7 cellular contexts compared by ENCODE assay signal in genomic region chr15:65529754-65530317, GRCh38. TPM values are rescaled to one million over a fixed set of nuclear protein-coding genes. Genes with fewer than 3 reads are reported as not detected.
A peak's percentile ranks its signal among the peaks of the same experiment; 100 is the strongest.
DNase-seq lines count a peak whose midpoint lies in the region; ATAC-seq and TF ChIP-seq lines count a peak whose summit lies in the region.

No MANE protein-coding gene starts in this region.

- H3K18ac ChIP-seq in H9 (ENCODE audit: insufficient read length, low read depth, low read length) = no peak overlapping the region

- H3K36me3 Mint-ChIP-seq in H9 (ENCODE audit: insufficient read depth in 1 of 3, low read depth in 3 of 3) = peaks cover 3 to 14% (median 7%) of the 10 kb centered on the region in 3 experiments; a peak in 5 of 7 replicates

- H3K27ac ChIP-seq in H9 (ENCODE audit: insufficient read length, low read depth, low read length) (no peak overlapping the region), WERI-Rb-1 (peak overlapping the region; percentile 93), right cardiac atrium (ENCODE audit: low read length) (no peak overlapping the region)

- H2BK120ac ChIP-seq in H9 (ENCODE audit: low read depth, low read length, poor library complexity, severe bottlenecking) = no peak overlapping the region

- DNase-seq in H9 (no peak), WERI-Rb-1 (no peak), right cardiac atrium (no peak), T1000 (lab: John Stamatoyannopoulos, UW) (no peak), GM03348 (ENCODE audit: low spot score) (no peak)
- DNase-seq in stimulated activated naive CD8-positive, alpha-beta T cell treated with anti-CD3 and anti-CD28 coated beads, Interleukin-15, amount 100 ng/mL, for 72 hours = no peak
- DNase-seq in activated CD4-positive, alpha-beta T cell treated with anti-CD3 and anti-CD28 coated beads for 1 hour = no peak

- ATAC-seq in right cardiac atrium = peak in 1 of 2 donors; percentile 6
- no peak for ATAC-seq in stimulated activated naive CD8-positive, alpha-beta T cell treated with anti-CD3 and anti-CD28 coated beads, Interleukin-15, amount 100 ng/mL, for 72 hours

- H3K23ac ChIP-seq in H9 (ENCODE audit: insufficient read length, low read depth, low read length) = no peak overlapping the region

- WGBS in H9 (ENCODE audit: extremely low coverage, insufficient read length, low lambda C conversion rate) = no CpG with 5 or more reads among the region's 14 CpGs
- WGBS in right cardiac atrium = 51% methylated on average over 14 of the region's 14 CpGs

- peak overlapping the region in 1 of 3 experiments; percentile 2; a peak in 3 of 7 replicates for H3K27ac Mint-ChIP-seq in H9
- peak overlapping the region; percentile 81 to 86 for H3K27ac Mint-ChIP-seq in stimulated activated naive CD8-positive, alpha-beta T cell treated with anti-CD3 and anti-CD28 coated beads, Interleukin-15, amount 100 ng/mL, for 72 hours

- no peaks in the 10 kb centered on the region for H3K9me3 ChIP-seq in H9 (ENCODE audit: control insufficient read depth, low read depth, low read length)
- H3K9me3 ChIP-seq in WERI-Rb-1 (ENCODE audit: severe bottlenecking) = no peaks in the 10 kb centered on the region
- H3K9me3 ChIP-seq in right cardiac atrium (ENCODE audit: control insufficient read depth, low read length) = no peaks in the 10 kb centered on the region

- no peak overlapping the region for H2BK5ac ChIP-seq in H9 (ENCODE audit: insufficient read length, low read length)

- no peak overlapping the region for H2BK20ac ChIP-seq in H9 (ENCODE audit: low read depth, low read length, poor library complexity, severe bottlenecking)

- H3K27me3 Mint-ChIP-seq in H9 (ENCODE audit: low read depth) = no peaks in the 10 kb centered on the region
- H3K27me3 Mint-ChIP-seq in stimulated activated naive CD8-positive, alpha-beta T cell treated with anti-CD3 and anti-CD28 coated beads, Interleukin-15, amount 100 ng/mL, for 72 hours = no peaks in the 10 kb centered on the region

- H3K4me3 ChIP-seq in WERI-Rb-1 (ENCODE audit: low read depth, low read length) = peak overlapping the region; percentile 25
- H3K4me3 ChIP-seq in right cardiac atrium (ENCODE audit: low read length) = peak overlapping the region; percentile 53

- no peak overlapping the region for H2BK12ac ChIP-seq in H9 (ENCODE audit: insufficient read length, low read depth, low read length)

- TF ChIP-seq CTCF in H9 (conservative IDR thresholded peaks at IDR 0.05) (no peak), WERI-Rb-1 (IDR thresholded peaks at IDR 0.05; ENCODE audit: low read depth, low read length) (no peak)

- no peak overlapping the region for H4K8ac ChIP-seq in H9 (replicated peaks; ENCODE audit: insufficient read length, low read depth, low read length)

- no peak overlapping the region for H2AK5ac ChIP-seq in H9 (ENCODE audit: insufficient read length, low read length)

- peaks cover 34 to 44% of the 10 kb centered on the region in 2 experiments for H3K4me1 Mint-ChIP-seq in H9
- H3K4me1 Mint-ChIP-seq in stimulated activated naive CD8-positive, alpha-beta T cell treated with anti-CD3 and anti-CD28 coated beads, Interleukin-15, amount 100 ng/mL, for 72 hours = peaks cover 38% of the 10 kb centered on the region

- H3K9ac ChIP-seq in H9 (ENCODE audit: extremely low read depth, insufficient read length, low read length) = peak overlapping the region; percentile 25

- no peak overlapping the region for H2BK15ac ChIP-seq in H9 (ENCODE audit: low read depth, low read length)

- H4K20me1 ChIP-seq in H9 (ENCODE audit: control insufficient read depth, insufficient read depth, insufficient read length) = no peaks in the 10 kb centered on the region

- intact Hi-C loops in right cardiac atrium (cut with DNase I) = no loop called here

- no peak overlapping the region for H3K56ac ChIP-seq in H9 (ENCODE audit: insufficient read length, low read depth, low read length)

- peaks cover 20% of the 10 kb centered on the region for H3K36me3 ChIP-seq in WERI-Rb-1

- H3K9me3 Mint-ChIP-seq in H9 = no peaks in the 10 kb centered on the region
- no peaks in the 10 kb centered on the region for H3K9me3 Mint-ChIP-seq in stimulated activated naive CD8-positive, alpha-beta T cell treated with anti-CD3 and anti-CD28 coated beads, Interleukin-15, amount 100 ng/mL, for 72 hours

- H3K4me2 ChIP-seq in H9 (ENCODE audit: insufficient read depth, insufficient read length, low read length) = peak overlapping the region; percentile 70

- H4K91ac ChIP-seq in H9 (ENCODE audit: insufficient read length, low read depth, low read length) = no peak overlapping the region

- no peaks in the 10 kb centered on the region; the same call in 1 of the 2 replicates for H3K4me1 ChIP-seq in H9 (ENCODE audit: insufficient read depth, low read length)
- no peaks in the 10 kb centered on the region for H3K4me1 ChIP-seq in right cardiac atrium (ENCODE audit: control insufficient read depth, insufficient read depth, low read length)

- peak overlapping the region; percentile 84 to 89 for H3K4me3 Mint-ChIP-seq in H9
- peak overlapping the region; percentile 88 to 92 for H3K4me3 Mint-ChIP-seq in stimulated activated naive CD8-positive, alpha-beta T cell treated with anti-CD3 and anti-CD28 coated beads, Interleukin-15, amount 100 ng/mL, for 72 hours

- H3K4ac ChIP-seq in H9 (ENCODE audit: low read depth, low read length) = no peak overlapping the region

- peaks cover 3% of the 10 kb centered on the region for H3K23me2 ChIP-seq in H9 (ENCODE audit: insufficient read length, low read depth, low read length, poor library complexity, severe bottlenecking)

- H3K27me3 ChIP-seq in H9 (ENCODE audit: insufficient read depth, low read length) = no peaks in the 10 kb centered on the region
- H3K27me3 ChIP-seq in WERI-Rb-1 (ENCODE audit: insufficient read depth, low read depth, severe bottlenecking) = no peaks in the 10 kb centered on the region
- no peaks in the 10 kb centered on the region for H3K27me3 ChIP-seq in right cardiac atrium (ENCODE audit: control insufficient read depth, insufficient read depth)

- H4K5ac ChIP-seq in H9 (ENCODE audit: insufficient read length, low read depth, low read length) = no peak overlapping the region

- peaks cover 27% of the 10 kb centered on the region for H3K79me2 ChIP-seq in H9 (ENCODE audit: insufficient read depth, low read length)

- peak overlapping the region; percentile 1 for H2AFZ ChIP-seq in H9 (ENCODE audit: low read length)

- H3K79me1 ChIP-seq in H9 (ENCODE audit: insufficient read depth, low read depth, low read length, poor library complexity, severe bottlenecking) = no peaks in the 10 kb centered on the region

- H3T11ph ChIP-seq in H9 (ENCODE audit: low read length) = no peak overlapping the region

- peak overlapping the region; percentile 39; the same call in 1 of the 2 replicates for H3K14ac ChIP-seq in H9 (ENCODE audit: insufficient read depth, low read length)

RNA-seq across cellular contexts. Expression of gene HACD3, which starts 0.4 kb away (rescaled TPM):
- total RNA-seq in H9 (2021) (131 and 133 TPM in 2 replicates), right cardiac atrium (10 to 100 TPM; 11.7 to 16.7 (median 15.0) TPM)
- polyA plus RNA-seq in right cardiac atrium = 9.8 TPM

RNA-seq across cellular contexts. Expression of gene DPP8, which starts 12.3 kb away (rescaled TPM):
- total RNA-seq in H9 (2021) = 24.5 and 26.6 TPM in 2 replicates
- 10 to 100 TPM; 28.7 to 35.3 (median 33.8) TPM for total RNA-seq in right cardiac atrium
- 9.1 TPM for polyA plus RNA-seq in right cardiac atrium
